8 cellular contexts compared by ENCODE assay signal in genomic region chr5:131536211-131536826, GRCh38.
A peak's percentile ranks its signal among the peaks of the same experiment; 100 is the strongest.
DNase-seq lines count a peak whose midpoint lies in the region; ATAC-seq, FAIRE-seq and TF ChIP-seq lines count a peak whose summit lies in the region.

No MANE protein-coding gene starts in this region.

- H3K27ac ChIP-seq in KMS-11 (0 out of 2 replicates have a peak overlapping the region, but pooled peaks have one; percentile 10), ovary (no peak overlapping the region), kidney (ENCODE audit: low read depth in 2 of 2, low read length in 2 of 2) (no peak overlapping the region)

- no peaks in the 10 kb centered on the region for H3K79me2 ChIP-seq in KMS-11 (ENCODE audit: insufficient read depth, low read depth)

- peaks cover 36% of the 10 kb centered on the region for H3K4me1 ChIP-seq in KMS-11 (ENCODE audit: low read depth, poor library complexity, severe bottlenecking)
- peaks cover 1% of the 10 kb centered on the region for H3K4me1 ChIP-seq in mucosa of descending colon (ENCODE audit: low read depth)
- no peaks in the 10 kb centered on the region for H3K4me1 ChIP-seq in ovary (ENCODE audit: insufficient read depth)
- no peaks in the 10 kb centered on the region for H3K4me1 ChIP-seq in kidney (ENCODE audit: control insufficient read depth in 1 of 2, insufficient read depth in 1 of 2, low read depth in 1 of 2, low read length in 2 of 2)

- FAIRE-seq in GM18507 (lab: Jason Lieb, UNC) (peak; percentile 82), kidney (lab: Jason Lieb, UNC) (no peak)

- no peak for TF ChIP-seq CTCF in KMS-11 (conservative IDR thresholded peaks at IDR 0.05; ENCODE audit: low read depth, low read length)
- no peak for TF ChIP-seq CTCF in mucosa of descending colon (IDR thresholded peaks at IDR 0.05)
- no peak for TF ChIP-seq CTCF in ovary (IDR thresholded peaks at IDR 0.05)
- TF ChIP-seq CTCF in kidney (IDR thresholded peaks at IDR 0.05; ENCODE audit: borderline replicate concordance, extremely low read depth, insufficient read depth), result no peak

- TF ChIP-seq POLR2A in ovary (IDR thresholded peaks at IDR 0.05), result no peak

- intact Hi-C loops in activated CD4-positive, alpha-beta memory T cell treated with anti-CD3 and anti-CD28 coated beads for 36 hours (cut with micrococcal nuclease), result loop anchor here (2.0 to 10.0 kb wide), 6 partner anchors 154 to 888 kb away; partner anchors contain the start of genes CDC42SE2 and LYRM7
- intact Hi-C loops in mucosa of descending colon (cut with DNase I, micrococcal nuclease), result no loop called here
- intact Hi-C loops in ovary (cut with DNase I), result no loop called here
- intact Hi-C loops in head of caudate nucleus (cut with DNase I), result no loop called here
- intact Hi-C loops in kidney (cut with DNase I), result no loop called here

- POLR2A ChIA-PET in activated CD4-positive, alpha-beta memory T cell treated with anti-CD3 and anti-CD28 coated beads for 36 hours (lab: Charles Lee), result interaction anchor here (0.6 kb wide), 1 partner anchor 256 kb away, joined by 3 read pairs; no protein-coding TSS in a partner anchor

- H3K27ac Mint-ChIP-seq in activated CD4-positive, alpha-beta memory T cell treated with anti-CD3 and anti-CD28 coated beads for 36 hours, result peak overlapping the region; percentile 55

- H3K4me3 ChIP-seq in KMS-11 (IDR thresholded peaks at IDR 0.05; ENCODE audit: insufficient read depth, low read depth, low read length) (no peak overlapping the region), mucosa of descending colon (no peak overlapping the region), ovary (no peak overlapping the region), kidney (ENCODE audit: low read length in 2 of 2) (no peak overlapping the region)

- no peaks in the 10 kb centered on the region for H3K27me3 ChIP-seq in KMS-11 (ENCODE audit: insufficient read depth, low read depth)
- H3K27me3 ChIP-seq in ovary, result no peaks in the 10 kb centered on the region

- ATAC-seq in GM21717 (IDR thresholded peaks at IDR 0.05; ENCODE audit: unreplicated experiment), result peak; percentile 96
- peak; percentile 69 for ATAC-seq in mucosa of descending colon

- CTCF ChIA-PET in activated CD4-positive, alpha-beta memory T cell treated with anti-CD3 and anti-CD28 coated beads for 36 hours (lab: Charles Lee), result interaction anchor here (0.6 kb wide), 1 partner anchor 270 kb away, joined by 3 read pairs; no protein-coding TSS in a partner anchor

- no peak overlapping the region for H2AFZ ChIP-seq in KMS-11 (ENCODE audit: low read depth)

- DNase-seq in GM18507 (ENCODE audit: extremely low spot score, insufficient read length, low read depth), result peak; percentile 14
- DNase-seq in activated CD4-positive, alpha-beta memory T cell treated with anti-CD3 and anti-CD28 coated beads for 36 hours, result no peak
- no peak for DNase-seq in mucosa of descending colon
- no peak for DNase-seq in ovary
- no peak for DNase-seq in head of caudate nucleus
- DNase-seq in kidney, result no peak

- H3K36me3 Mint-ChIP-seq in activated CD4-positive, alpha-beta memory T cell treated with anti-CD3 and anti-CD28 coated beads for 36 hours, result peaks cover 2% of the 10 kb centered on the region

- no peaks in the 10 kb centered on the region for H4K20me1 ChIP-seq in KMS-11 (ENCODE audit: insufficient read depth)

- peak overlapping the region; percentile 31 for H3K4me3 Mint-ChIP-seq in activated CD4-positive, alpha-beta memory T cell treated with anti-CD3 and anti-CD28 coated beads for 36 hours

- no peaks in the 10 kb centered on the region for H3K27me3 Mint-ChIP-seq in activated CD4-positive, alpha-beta memory T cell treated with anti-CD3 and anti-CD28 coated beads for 36 hours

- H3K36me3 ChIP-seq in KMS-11 (ENCODE audit: insufficient read depth) (no peaks in the 10 kb centered on the region), mucosa of descending colon (ENCODE audit: low read depth) (no peaks in the 10 kb centered on the region), ovary (no peaks in the 10 kb centered on the region), kidney (ENCODE audit: control insufficient read depth in 1 of 2, insufficient read depth in 2 of 2, low read length in 2 of 2) (no peaks in the 10 kb centered on the region)

- H3K9me3 ChIP-seq in mucosa of descending colon (no peaks in the 10 kb centered on the region), ovary (no peaks in the 10 kb centered on the region), kidney (ENCODE audit: control insufficient read depth in 1 of 2, low read length in 2 of 2) (no peaks in the 10 kb centered on the region)

- peaks cover 85% of the 10 kb centered on the region for H3K4me1 Mint-ChIP-seq in activated CD4-positive, alpha-beta memory T cell treated with anti-CD3 and anti-CD28 coated beads for 36 hours (ENCODE audit: low read depth)

- TF ChIP-seq EP300 in ovary (IDR thresholded peaks at IDR 0.05), result no peak

- no peaks in the 10 kb centered on the region for H3K9me3 Mint-ChIP-seq in activated CD4-positive, alpha-beta memory T cell treated with anti-CD3 and anti-CD28 coated beads for 36 hours

- peak overlapping the region; percentile 70 for H3K4me2 ChIP-seq in KMS-11

- 47 to 65% (median 52%) methylated on average over 6 of the region's 6 CpGs for WGBS in ovary, 3 donors

- H3K9ac ChIP-seq in KMS-11, result no peak overlapping the region
- H3K9ac ChIP-seq in kidney (ENCODE audit: low read length in 2 of 2), result no peak overlapping the region
